ENCODE assay signal across 9 cellular contexts in the genomic region with DNA sequence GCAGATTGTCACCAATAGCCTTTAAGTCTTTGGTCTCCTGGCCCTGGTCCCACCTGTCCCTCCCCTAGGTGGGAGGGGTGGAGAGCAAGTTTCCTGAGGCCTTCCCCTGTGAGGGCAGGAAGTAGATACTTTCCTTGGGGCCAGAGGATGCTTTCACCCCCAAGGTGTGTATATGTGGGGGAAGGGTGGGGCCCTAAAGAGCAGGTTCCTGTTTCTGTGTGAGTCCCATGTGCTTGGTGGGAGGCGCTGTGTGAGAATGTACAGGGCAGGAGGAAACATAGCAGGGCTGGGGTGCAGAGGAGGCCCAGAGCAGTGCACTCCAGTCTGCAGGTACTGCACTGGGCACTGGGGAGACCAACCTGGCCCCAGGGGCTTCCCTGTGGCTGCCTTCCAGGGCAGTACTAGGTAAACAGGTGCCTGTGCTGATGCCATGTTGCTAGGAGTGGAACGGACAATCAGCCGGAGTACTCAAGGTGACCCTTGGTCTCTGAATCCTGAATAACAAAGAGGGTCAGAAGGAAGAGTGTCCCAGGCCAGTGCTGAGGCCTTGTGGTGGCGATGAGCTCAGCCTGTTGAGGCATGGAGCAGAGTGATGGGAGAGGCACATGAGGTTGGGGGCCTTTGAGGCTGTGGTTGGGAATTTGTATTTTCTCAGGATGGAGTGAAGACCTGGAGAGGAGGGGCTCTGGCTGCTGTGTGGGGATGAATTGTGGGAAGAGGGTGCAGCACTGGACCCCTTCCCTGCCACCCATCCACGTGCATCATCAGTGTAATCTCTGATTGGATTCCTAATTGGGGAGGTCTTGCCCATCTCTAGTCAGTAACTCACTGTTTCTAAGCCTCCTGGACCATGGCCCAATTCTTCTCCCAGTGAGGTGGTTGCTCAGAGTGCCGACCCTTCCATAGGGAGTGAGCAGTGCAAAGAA. TPM values are rescaled to one million over a fixed set of nuclear protein-coding genes. Genes with fewer than 3 reads are reported as not detected.
A peak's percentile ranks its signal among the peaks of the same experiment; 100 is the strongest.
DNase-seq lines count a peak whose midpoint lies in the region; ATAC-seq and TF ChIP-seq lines count a peak whose summit lies in the region.
"Had no signal": no experiment of that assay in that cellular context is flagged by ENCODE, and none has a peak within 500 bp of the region (broad histone marks: within the 10 kb centered on the region; RNA-seq: fewer than 3 reads in every experiment).

No MANE protein-coding gene starts in this region.

- in situ Hi-C loops in mammary epithelial cell (cut with MboI; ENCODE audit: low sequenced_read_pairs in 2 of 2): no loop called here

- no peaks in the 10 kb centered on the region for H3K9me3 ChIP-seq in mammary epithelial cell (replicated peaks; ENCODE audit: insufficient read depth, low read length)
- no peaks in the 10 kb centered on the region for H3K9me3 ChIP-seq in cardiac muscle cell (ENCODE audit: low read depth)

- TF ChIP-seq CTCF in MCF 10A (IDR thresholded peaks at IDR 0.05; ENCODE audit: unreplicated experiment) (no peak), mammary epithelial cell (conservative IDR thresholded peaks at IDR 0.05 in 1 of 2, IDR thresholded peaks at IDR 0.05 in 1 of 2; ENCODE audit: extremely low read depth in 1 of 2, insufficient read depth in 1 of 2, low read depth in 1 of 2, low read length in 2 of 2) (no peak), cardiac muscle cell (IDR thresholded peaks at IDR 0.05; ENCODE audit: low read depth, low read length) (no peak)

- CTCF ChIA-PET in MCF 10A (lab: Yijun Ruan, JAX): interaction anchor here (0.7 kb wide), 1 partner anchor 404 kb away, joined by 3 read pairs; no protein-coding TSS in a partner anchor
- CTCF ChIA-PET in mammary epithelial cell (lab: Charles Lee; ENCODE audit: low non-redundant PET): no interaction called here
- CTCF ChIA-PET in activated CD8-positive, alpha-beta T cell treated with anti-CD3 and anti-CD28 coated beads, Interleukin-2, amount 10 ng/mL, durations not matched to agents 7 days and 5 days (lab: Charles Lee): interaction anchor here (0.7 to 5.6 kb wide), 8 partner anchors 15 to 340 kb away, joined by 3 to 63 read pairs (median 6); a partner anchor contains a TSS

- H4K20me1 ChIP-seq in mammary epithelial cell (ENCODE audit: insufficient read depth, low read length): no peaks in the 10 kb centered on the region

- no peak overlapping the region for H3K4me3 ChIP-seq in mammary epithelial cell (replicated peaks in 1 of 3; ENCODE audit: insufficient read depth in 1 of 3, low read depth in 2 of 3, low read length in 3 of 3)
- H3K4me3 ChIP-seq in cardiac muscle cell: no peak overlapping the region

- H3K4me3 Mint-ChIP-seq in MCF 10A (ENCODE audit: unreplicated experiment): no peak overlapping the region
- H3K4me3 Mint-ChIP-seq in activated CD8-positive, alpha-beta T cell treated with anti-CD3 and anti-CD28 coated beads, Interleukin-2, amount 10 ng/mL, durations not matched to agents 7 days and 5 days: peak overlapping the region; percentile 95

- H3K9me3 Mint-ChIP-seq in MCF 10A (ENCODE audit: unreplicated experiment): no peaks in the 10 kb centered on the region
- no peaks in the 10 kb centered on the region for H3K9me3 Mint-ChIP-seq in activated CD8-positive, alpha-beta T cell treated with anti-CD3 and anti-CD28 coated beads, Interleukin-2, amount 10 ng/mL, durations not matched to agents 7 days and 5 days (ENCODE audit: insufficient read depth)

- BruUV-seq in MCF 10A (replicated peaks; lab: Mats Ljungman, UMichigan): no TSS peak
- no TSS peak for BruUV-seq in mammary epithelial cell (replicated peaks; lab: Mats Ljungman, UMichigan)

- H3K27me3 ChIP-seq in mammary epithelial cell (ENCODE audit: insufficient read depth, low read length) (no peaks in the 10 kb centered on the region), cardiac muscle cell (no peaks in the 10 kb centered on the region)

- H3K36me3 ChIP-seq in mammary epithelial cell (ENCODE audit: insufficient read depth, low read length): peaks cover 11% of the 10 kb centered on the region
- H3K36me3 ChIP-seq in cardiac muscle cell: peaks cover 26% of the 10 kb centered on the region

- ATAC-seq in activated CD8-positive, alpha-beta T cell treated with anti-CD3 and anti-CD28 coated beads, Interleukin-2, amount 10 ng/mL, durations not matched to agents 7 days and 5 days: peak; percentile 43
- no peak for ATAC-seq in HG03025 (IDR thresholded peaks at IDR 0.05; ENCODE audit: low FRiP score, unreplicated experiment)

- H3K4me2 ChIP-seq in mammary epithelial cell (ENCODE audit: insufficient read depth, low read depth, low read length): no peak overlapping the region

- peaks cover 31% of the 10 kb centered on the region for H3K36me3 Mint-ChIP-seq in MCF 10A (ENCODE audit: insufficient read depth, unreplicated experiment)
- H3K36me3 Mint-ChIP-seq in activated CD8-positive, alpha-beta T cell treated with anti-CD3 and anti-CD28 coated beads, Interleukin-2, amount 10 ng/mL, durations not matched to agents 7 days and 5 days (ENCODE audit: low read depth): peaks cover 78% of the 10 kb centered on the region

- no peaks in the 10 kb centered on the region for H3K27me3 Mint-ChIP-seq in MCF 10A (ENCODE audit: insufficient read depth, unreplicated experiment)
- no peaks in the 10 kb centered on the region for H3K27me3 Mint-ChIP-seq in activated CD8-positive, alpha-beta T cell treated with anti-CD3 and anti-CD28 coated beads, Interleukin-2, amount 10 ng/mL, durations not matched to agents 7 days and 5 days (ENCODE audit: low read depth)

- no peak for DNase-seq in MCF 10A (ENCODE audit: unreplicated experiment)
- no peak for DNase-seq in mammary epithelial cell
- DNase-seq in activated CD8-positive, alpha-beta T cell treated with anti-CD3 and anti-CD28 coated beads, Interleukin-2, amount 10 ng/mL, durations not matched to agents 7 days and 5 days: peak; percentile 86
- DNase-seq in cardiac muscle cell (ENCODE audit: low read depth in 1 of 2, low spot score in 1 of 2): no peak
- DNase-seq in stimulated activated CD4-positive, alpha-beta T cell treated with anti-CD3 and anti-CD28 coated beads, Interleukin-2, amount 100 ng/mL, for 24 hours: peak; percentile 47 to 51
- DNase-seq in SHP77 (lab: John Stamatoyannopoulos, UW): no peak
- no peak for DNase-seq in UCSD-AML1 (lab: John Stamatoyannopoulos, UW; ENCODE audit: unreplicated experiment)

- H2AFZ ChIP-seq in mammary epithelial cell (ENCODE audit: low read depth, low read length): no peak overlapping the region

- peaks cover 92% of the 10 kb centered on the region for H3K79me2 ChIP-seq in mammary epithelial cell (ENCODE audit: insufficient read depth, low read length)

- no peak overlapping the region for H3K27ac ChIP-seq in mammary epithelial cell (ENCODE audit: insufficient read depth, low read depth, low read length)
- peak overlapping the region; percentile 19 for H3K27ac ChIP-seq in cardiac muscle cell

- dilution Hi-C loops in mammary epithelial cell (cut with HindIII; ENCODE audit: low sequenced_read_pairs): no loop called here

- H3K9ac ChIP-seq in mammary epithelial cell (ENCODE audit: insufficient read depth, low read length): no peak overlapping the region

- POLR2A ChIA-PET in MCF 10A (lab: Yijun Ruan, JAX): no interaction called here
- POLR2A ChIA-PET in activated CD8-positive, alpha-beta T cell treated with anti-CD3 and anti-CD28 coated beads, Interleukin-2, amount 10 ng/mL, durations not matched to agents 7 days and 5 days (lab: Charles Lee): interaction anchor here (0.7 to 6.1 kb wide), 3 partner anchors 26 to 582 kb away, joined by 3 to 35 read pairs (median 4); a partner anchor contains a TSS

- intact Hi-C loops in MCF 10A (cut with micrococcal nuclease): no loop called here
- intact Hi-C loops in mammary epithelial cell (cut with micrococcal nuclease): no loop called here

- WGBS in mammary epithelial cell (ENCODE audit: low coverage, missing lambda C conversion rate): 92% methylated on average over 4 of the region's 6 CpGs

- peaks cover 52% of the 10 kb centered on the region for H3K4me1 Mint-ChIP-seq in MCF 10A (ENCODE audit: insufficient read depth, unreplicated experiment)
- H3K4me1 Mint-ChIP-seq in activated CD8-positive, alpha-beta T cell treated with anti-CD3 and anti-CD28 coated beads, Interleukin-2, amount 10 ng/mL, durations not matched to agents 7 days and 5 days (ENCODE audit: low read depth): peaks cover 86% of the 10 kb centered on the region

- H3K4me1 ChIP-seq in mammary epithelial cell (ENCODE audit: insufficient read depth, low read length) (peaks cover 49% of the 10 kb centered on the region), cardiac muscle cell (ENCODE audit: low read depth) (peaks cover 42% of the 10 kb centered on the region)

- H3K27ac Mint-ChIP-seq in MCF 10A (ENCODE audit: low read depth, unreplicated experiment): peak overlapping the region; percentile 39
- H3K27ac Mint-ChIP-seq in activated CD8-positive, alpha-beta T cell treated with anti-CD3 and anti-CD28 coated beads, Interleukin-2, amount 10 ng/mL, durations not matched to agents 7 days and 5 days: peak overlapping the region; percentile 95

RNA-seq across cellular contexts. Expression of a gene that starts 5.1 kb away (rescaled TPM):
- total RNA-seq in MCF 10A (2022) (55.6 and 62.7 TPM in 2 replicates), mammary epithelial cell (10 to 100 TPM; 59.7 to 82.3 TPM), cardiac muscle cell (99.5 and 109 TPM in 2 replicates)
- polyA plus RNA-seq in mammary epithelial cell (46.7 TPM), cardiac muscle cell (96.4 and 122 TPM in 2 replicates)
- polyA minus RNA-seq in mammary epithelial cell: 134 TPM
- 100 to 1,000 TPM; 121 to 126 TPM for total RNA-seq in activated CD8-positive, alpha-beta T cell treated with anti-CD3 and anti-CD28 coated beads, Interleukin-2, amount 10 ng/mL, durations not matched to agents 7 days and 5 days

RNA-seq across cellular contexts. Expression of a gene that starts 26.1 kb away (rescaled TPM):
- total RNA-seq in MCF 10A (2022) (10.1 and 13.2 TPM in 2 replicates), mammary epithelial cell (10 to 100 TPM in 1 of 2 donors, 1 to 10 TPM in 1; 9.0 to 23.5 TPM), cardiac muscle cell (15.8 and 21.8 TPM in 2 replicates)
- polyA plus RNA-seq in mammary epithelial cell (10.0 TPM), cardiac muscle cell (21.3 and 38.9 TPM in 2 replicates)
- polyA minus RNA-seq in mammary epithelial cell: 12.0 TPM
- 10 to 100 TPM; 50.2 to 53.1 TPM for total RNA-seq in activated CD8-positive, alpha-beta T cell treated with anti-CD3 and anti-CD28 coated beads, Interleukin-2, amount 10 ng/mL, durations not matched to agents 7 days and 5 days

RNA-seq across cellular contexts. Expression of a gene that starts 28.8 kb away (rescaled TPM):
- total RNA-seq in MCF 10A (2022) (0.70 TPM in 1 of 2 replicates, not detected in the other), mammary epithelial cell (100 to 1,000 TPM; 106 to 107 TPM), cardiac muscle cell (not detected in 2 replicates)
- polyA plus RNA-seq in mammary epithelial cell (166 TPM), cardiac muscle cell (not detected in 2 replicates)
- polyA minus RNA-seq in mammary epithelial cell: 99.5 TPM
- total RNA-seq in activated CD8-positive, alpha-beta T cell treated with anti-CD3 and anti-CD28 coated beads, Interleukin-2, amount 10 ng/mL, durations not matched to agents 7 days and 5 days: not detected
- total RNA-seq: activated CD8-positive, alpha-beta memory T cell treated with anti-CD3 and anti-CD28 coated beads for 36 hours had no signal

RNA-seq across cellular contexts. Expression of a gene that starts 46.1 kb away (rescaled TPM):
- not detected in 2 replicates for total RNA-seq in MCF 10A (2022)
- total RNA-seq in mammary epithelial cell: not detected
- polyA plus RNA-seq in mammary epithelial cell: not detected
- polyA minus RNA-seq in mammary epithelial cell: not detected
- total RNA-seq in activated CD8-positive, alpha-beta T cell treated with anti-CD3 and anti-CD28 coated beads, Interleukin-2, amount 10 ng/mL, durations not matched to agents 7 days and 5 days: not detected
- total RNA-seq in cardiac muscle cell: 0.42 TPM in 1 of 2 replicates, not detected in the other
- polyA plus RNA-seq in cardiac muscle cell: 0.25 TPM in 1 of 2 replicates, not detected in the other
- total RNA-seq: activated CD8-positive, alpha-beta memory T cell treated with anti-CD3 and anti-CD28 coated beads for 36 hours had no signal

RNA-seq across cellular contexts. Expression of a gene that starts 53.1 kb away (rescaled TPM):
- total RNA-seq in MCF 10A (2022) (108 and 160 TPM in 2 replicates), mammary epithelial cell (10 to 100 TPM; 28.2 to 99.3 TPM), cardiac muscle cell (158 and 230 TPM in 2 replicates)
- polyA plus RNA-seq in mammary epithelial cell (117 TPM), cardiac muscle cell (145 and 155 TPM in 2 replicates)
- 257 TPM for polyA minus RNA-seq in mammary epithelial cell
- total RNA-seq in activated CD8-positive, alpha-beta T cell treated with anti-CD3 and anti-CD28 coated beads, Interleukin-2, amount 10 ng/mL, durations not matched to agents 7 days and 5 days: 100 to 1,000 TPM; 175 to 183 TPM

Comparison
In these comparisons a context has a peak if more than half of its experiments do, and no peak if none do; other contexts are left out.
1. RNA of a gene that starts 28.8 kb away (total RNA-seq): 106 to 107 TPM in mammary epithelial cell; 0.70 TPM in MCF 10A, not detected in activated CD8-positive, alpha-beta T cell treated with anti-CD3 and anti-CD28 coated beads, Interleukin-2, amount 10 ng/mL, durations not matched to agents 7 days and 5 days and not detected in cardiac muscle cell; every median in the first group is over 10 times any median in the second.
2. DNase-seq: peak in activated CD8-positive, alpha-beta T cell treated with anti-CD3 and anti-CD28 coated beads, Interleukin-2, amount 10 ng/mL, durations not matched to agents 7 days and 5 days (single experiment) and stimulated activated CD4-positive, alpha-beta T cell treated with anti-CD3 and anti-CD28 coated beads, Interleukin-2, amount 100 ng/mL, for 24 hours (2 of 2); none in MCF 10A (single experiment), mammary epithelial cell (single experiment), cardiac muscle cell (0 of 2), SHP77 (0 of 2) and UCSD-AML1 (single experiment).